1 cellular context compared by ENCODE assay signal in genomic region chr1:100219879-100220278, GRCh38.
TF ChIP-seq lines count a peak whose summit lies in the region.

No MANE protein-coding gene starts in this region.

TF ChIP-seq in IMR-90, 13 proteins besides CTCF, POLR2A, EP300 and RAD21:
- TF ChIP-seq CEBPB (IDR thresholded peaks at IDR 0.05; ENCODE audit: low read depth, low read length): peak; percentile 48
- TF ChIP-seq MXI1 (IDR thresholded peaks at IDR 0.05; ENCODE audit: borderline replicate concordance, low read depth, low read length): no peak
